In genomic region chr6:107396226-107396625, GRCh38 we compare ENCODE assay signal across 16 cellular contexts.
"Had no signal": no experiment of that assay in that cellular context is flagged by ENCODE, and none has a peak within 500 bp of the region (broad histone marks: within the 10 kb centered on the region; RNA-seq: fewer than 3 reads in every experiment).

No MANE protein-coding gene starts in this region.

- DNase-seq: dorsolateral prefrontal cortex; effector CD4-positive, alpha-beta T cell; hypothalamus; immature natural killer cell; islet precursor cell; kidney glomerular epithelial cell; naive thymus-derived CD4-positive, alpha-beta T cell; sigmoid colon; stimulated activated CD4-positive, alpha-beta T cell treated with anti-CD3 and anti-CD28 coated beads, Interleukin-2, amount 100 ng/mL, for 24 hours; stimulated activated CD4-positive, alpha-beta T cell treated with anti-CD3 and anti-CD28 coated beads, Interleukin-4, amount 100 ng/mL, for 24 hours; stimulated activated naive CD4-positive, alpha-beta T cell treated with Interleukin-2 at 50 U/mL for 16 hours; stomach; testis; tibial artery; upper lobe of left lung had no signal

- ATAC-seq: naive thymus-derived CD4-positive, alpha-beta T cell; stimulated activated effector memory CD8-positive, alpha-beta T cell treated with anti-CD3 and anti-CD28 coated beads, Interleukin-12 subunit alpha, Interleukin-12 subunit beta, amount 100 ng/mL, for 72 hours had no signal
